ENCODE assay signal across 8 cellular contexts in genomic region chrX:47194388-47194787, GRCh38. TPM values are rescaled to one million over a fixed set of nuclear protein-coding genes. Genes with fewer than 3 reads are reported as not detected.
DNase-seq lines count a peak whose midpoint lies in the region; TF ChIP-seq lines count a peak whose summit lies in the region.

No MANE protein-coding gene starts in this region.

- H3K4me3 ChIP-seq in A673 (ENCODE audit: low read depth, low read length, poor library complexity, severe bottlenecking): peak overlapping the region; percentile 96
- peak overlapping the region; percentile 76 for H3K4me3 ChIP-seq in Jurkat, Clone E6-1 (ENCODE audit: low read length)
- peak overlapping the region; percentile 69 for H3K4me3 ChIP-seq in mucosa of stomach (ENCODE audit: low read length)

- no TSS peak for BruUV-seq in A673 (replicated peaks; lab: Mats Ljungman, UMichigan)

- no peaks in the 10 kb centered on the region for H3K27me3 ChIP-seq in A673 (replicated peaks; ENCODE audit: insufficient read depth, low read depth, low read length, poor library complexity)
- no peaks in the 10 kb centered on the region for H3K27me3 ChIP-seq in mucosa of stomach (ENCODE audit: control insufficient read depth, insufficient read depth, low read length)

- no peak for TF ChIP-seq CTCF in A673 (conservative IDR thresholded peaks at IDR 0.05; ENCODE audit: low read depth, low read length)

- H3K4me1 ChIP-seq in A673 (ENCODE audit: insufficient read depth, low read length, poor library complexity, severe bottlenecking) (peaks cover 17% of the 10 kb centered on the region), mucosa of stomach (ENCODE audit: control insufficient read depth, insufficient read depth, low read length) (peaks cover 27% of the 10 kb centered on the region)

- intact Hi-C loops in A673 (cut with micrococcal nuclease; ENCODE audit: unreplicated experiment): loop anchor here (5.0 kb wide), 1 partner anchor 833 kb away; no protein-coding TSS in a partner anchor

- CTCF ChIA-PET in A673 (lab: Charles Lee): no interaction called here

- H3K36me3 ChIP-seq in A673 (ENCODE audit: insufficient read depth, low read length, poor library complexity, severe bottlenecking) (peaks cover 37% of the 10 kb centered on the region), mucosa of stomach (ENCODE audit: control insufficient read depth, insufficient read depth, low read length) (no peaks in the 10 kb centered on the region)

- POLR2A ChIA-PET in A673 (lab: Charles Lee; ENCODE audit: low non-redundant PET): no interaction called here

- H3K27ac ChIP-seq in A673 (ENCODE audit: low read depth, low read length, poor library complexity, severe bottlenecking): peak overlapping the region; percentile 98
- peak overlapping the region; percentile 98 for H3K27ac ChIP-seq in caudate nucleus (ENCODE audit: low read depth, low read length)

- peak overlapping the region; percentile 93 for H3K9ac ChIP-seq in mucosa of stomach (ENCODE audit: low read length)

- DNase-seq in A673 (ENCODE audit: low spot score) (no peak), caudate nucleus (lab: John Stamatoyannopoulos, UW) (no peak), cortex of kidney (lab: John Stamatoyannopoulos, UW) (no peak), NCI-H1048 (lab: John Stamatoyannopoulos, UW) (no peak), DMS79 treated with DMSO at 0.1 percent for 48 hours (lab: John Stamatoyannopoulos, UW) (no peak), NK-92 (lab: John Stamatoyannopoulos, UW; ENCODE audit: unreplicated experiment) (no peak)
- no peak for DNase-seq in Jurkat, Clone E6-1 (ENCODE audit: low read depth, low spot score)

- H3K9me3 ChIP-seq in A673 (ENCODE audit: low read depth, low read length, poor library complexity, severe bottlenecking) (no peaks in the 10 kb centered on the region), mucosa of stomach (ENCODE audit: control insufficient read depth, low read length) (no peaks in the 10 kb centered on the region)

RNA-seq across cellular contexts. Expression of gene UBA1, which starts 0.8 kb away (rescaled TPM):
- total RNA-seq in A673 (2021): 413 and 437 TPM in 2 replicates
- polyA plus RNA-seq in Jurkat, Clone E6-1 (2012; ENCODE audit: insufficient read depth, insufficient read length): 280 TPM

RNA-seq across cellular contexts. Expression of gene CDK16, which starts 24.1 kb away (rescaled TPM):
- total RNA-seq in A673 (2021): 168 and 181 TPM in 2 replicates
- polyA plus RNA-seq in Jurkat, Clone E6-1 (2012; ENCODE audit: insufficient read depth, insufficient read length): 118 TPM

RNA-seq across cellular contexts. Expression of gene USP11, which starts 38.4 kb away (rescaled TPM):
- total RNA-seq in A673 (2021): 122 and 134 TPM in 2 replicates
- 131 TPM for polyA plus RNA-seq in Jurkat, Clone E6-1 (2012; ENCODE audit: insufficient read depth, insufficient read length)

RNA-seq across cellular contexts. Expression of gene RBM10, which starts 49.4 kb away (rescaled TPM):
- 80.9 and 85.3 TPM in 2 replicates for total RNA-seq in A673 (2021)
- 65.6 TPM for polyA plus RNA-seq in Jurkat, Clone E6-1 (2012; ENCODE audit: insufficient read depth, insufficient read length)

RNA-seq across cellular contexts. Expression of gene NDUFB11, which starts 49.9 kb away (rescaled TPM):
- total RNA-seq in A673 (2021): 137 and 141 TPM in 2 replicates
- 211 TPM for polyA plus RNA-seq in Jurkat, Clone E6-1 (2012; ENCODE audit: insufficient read depth, insufficient read length)
